In genomic region chr17:62098623-62099231, GRCh38 we compare ENCODE assay signal across 11 cellular contexts. TPM values are rescaled to one million over a fixed set of nuclear protein-coding genes. Genes with fewer than 3 reads are reported as not detected.
A peak's percentile ranks its signal among the peaks of the same experiment; 100 is the strongest.
DNase-seq lines count a peak whose midpoint lies in the region; ATAC-seq and TF ChIP-seq lines count a peak whose summit lies in the region.
"Had no signal": no experiment of that assay in that cellular context is flagged by ENCODE, and none has a peak within 500 bp of the region (broad histone marks: within the 10 kb centered on the region; RNA-seq: fewer than 3 reads in every experiment).

No MANE protein-coding gene starts in this region.

- DNase-seq in GM10266 (ENCODE audit: extremely low spot score) (peak; percentile 54), T-cell (peak in 1 of 34 experiments; percentile 2), testis (no peak), NCI-H187 (lab: John Stamatoyannopoulos, UW) (no peak), DMS153 treated with DMSO at 0.1 percent for 48 hours (lab: John Stamatoyannopoulos, UW; ENCODE audit: unreplicated experiment) (no peak), NCI-H524 (lab: John Stamatoyannopoulos, UW) (no peak)
- DNase-seq: NCI-H2107, trophoblast cell had no signal

- ATAC-seq in GM19372 (IDR thresholded peaks at IDR 0.05; ENCODE audit: low read depth, unreplicated experiment) (peak; percentile 84), HG02970 (IDR thresholded peaks at IDR 0.05; ENCODE audit: low FRiP score, unreplicated experiment) (peak; percentile 63), T-cell (replicated peaks in 1 of 4) (peak in 1 of 4 experiments; percentile 30)

- H3K27me3 Mint-ChIP-seq in T-cell: no peaks in the 10 kb centered on the region

- H3K4me1 Mint-ChIP-seq in T-cell: peaks cover 8 to 12% (median 8%) of the 10 kb centered on the region in 3 donors

- H3K36me3 Mint-ChIP-seq in T-cell: no peaks in the 10 kb centered on the region

- no peaks in the 10 kb centered on the region for H3K27me3 ChIP-seq in testis
- H3K27me3 ChIP-seq: BLaER1 had no signal

- no peaks in the 10 kb centered on the region for H3K36me3 ChIP-seq in testis (ENCODE audit: low read depth, missing control alignments)
- H3K36me3 ChIP-seq: BLaER1 had no signal

- intact Hi-C loops in testis (cut with DNase I; ENCODE audit: low total_unique reads): no loop called here

- CTCF ChIA-PET in T-cell (lab: Charles Lee): no interaction called here

- no peaks in the 10 kb centered on the region for H3K9me3 ChIP-seq in testis
- H3K9me3 ChIP-seq: BLaER1 had no signal

- POLR2A ChIA-PET in T-cell (lab: Charles Lee): no interaction called here

- no peak overlapping the region for H3K4me3 Mint-ChIP-seq in T-cell

- no peak for TF ChIP-seq CTCF in GM10266 (IDR thresholded peaks at IDR 0.05; ENCODE audit: control insufficient read depth, insufficient read depth, low read depth, missing control alignments)
- no peak for TF ChIP-seq CTCF in testis (IDR thresholded peaks at IDR 0.05)

- WGBS in testis, 2 donors: 85 to 91% methylated on average over 4 of the region's 4 CpGs

- no peaks in the 10 kb centered on the region for H3K9me3 Mint-ChIP-seq in T-cell

- no peak overlapping the region for H3K27ac ChIP-seq in testis
- H3K27ac ChIP-seq: BLaER1 had no signal

- peak overlapping the region; percentile 4 to 17 for H3K27ac Mint-ChIP-seq in T-cell

- no peak overlapping the region for H3K4me3 ChIP-seq in testis
- H3K4me3 ChIP-seq: BLaER1 had no signal

- H3K4me1 ChIP-seq in testis: no peaks in the 10 kb centered on the region
- H3K4me1 ChIP-seq: BLaER1 had no signal

- no peak for TF ChIP-seq POLR2A in testis (IDR thresholded peaks at IDR 0.05)

RNA-seq across cellular contexts. Expression of gene MED13, which starts 33.6 kb away (rescaled TPM):
- 10 to 100 TPM; 60.8 to 82.4 (median 77.6) TPM for total RNA-seq in T-cell
- total RNA-seq in testis: 100 to 1,000 TPM in 1 of 2 donors, 10 to 100 TPM in 1; 98.7 to 145 TPM
- polyA plus RNA-seq in testis (ENCODE audit: insufficient read depth, low read depth, low replicate concordance): 44.0 TPM
